Comparison of ENCODE assay signal across 8 cellular contexts in genomic region chr2:636649-637405, GRCh38. TPM values are rescaled to one million over a fixed set of nuclear protein-coding genes. Genes with fewer than 3 reads are reported as not detected.
DNase-seq lines count a peak whose midpoint lies in the region; ATAC-seq and TF ChIP-seq lines count a peak whose summit lies in the region.

No MANE protein-coding gene starts in this region.

- H3K27ac ChIP-seq in lung (ENCODE audit: low read depth in 1 of 2, low read length in 1 of 2) = no peak overlapping the region

- DNase-seq in COLO829 (ENCODE audit: low spot score) (peak; percentile 65), NCI-H2029 (lab: John Stamatoyannopoulos, UW) (peak; percentile 24), dermis microvascular lymphatic vessel endothelial cell (ENCODE audit: low read depth in 2 of 2) (peak; percentile 26 to 56), lung (ENCODE audit: low spot score) (peak; percentile 72)
- DNase-seq in activated CD4-positive, alpha-beta T cell treated with anti-CD3 and anti-CD28 coated beads for 48 hours = peak; percentile 69
- DNase-seq in stimulated activated CD4-positive, alpha-beta T cell treated with anti-CD3 and anti-CD28 coated beads, TNF-alpha, amount 100 ng/mL, for 48 hours (ENCODE audit: low read depth in 3 of 3) = peak; percentile 16 to 41 (median 35)

- no peak overlapping the region for H3K4me3 ChIP-seq in lung

- TF ChIP-seq CTCF in lung (IDR thresholded peaks at IDR 0.05; ENCODE audit: control extremely low read depth, extremely low read depth) = peak; percentile 75

- peaks cover 3% of the 10 kb centered on the region for H3K27me3 ChIP-seq in lung (ENCODE audit: control insufficient read depth, insufficient read depth)

- WGBS in lung, 2 donors = 16 to 20% methylated on average over 56 of the region's 56 CpGs

- ATAC-seq in GM21528 (IDR thresholded peaks at IDR 0.05; ENCODE audit: low FRiP score, unreplicated experiment) (peak; percentile 69), lung (ENCODE audit: insufficient read depth, low FRiP score) (peak; percentile 90), HG03045 (IDR thresholded peaks at IDR 0.05; ENCODE audit: unreplicated experiment) (no peak)

- no peaks in the 10 kb centered on the region for H3K36me3 ChIP-seq in lung (ENCODE audit: control insufficient read depth in 2 of 2, insufficient read depth in 2 of 2, low read length in 2 of 2)

- peaks cover 0 to 7% of the 10 kb centered on the region in 2 donors for H3K4me1 ChIP-seq in lung (ENCODE audit: control insufficient read depth in 2 of 2, insufficient read depth in 2 of 2, low read length in 2 of 2)

- H3K9me3 ChIP-seq in lung (ENCODE audit: control insufficient read depth in 2 of 2, insufficient read depth in 1 of 2, low read length in 1 of 2) = peaks cover 0 to 4% of the 10 kb centered on the region in 2 donors

RNA-seq across cellular contexts. Expression of gene TMEM18, which starts 40.4 kb away (rescaled TPM):
- total RNA-seq in dermis microvascular lymphatic vessel endothelial cell (8.5 and 10.7 TPM in 2 replicates), lung (10 to 100 TPM; 20.0 to 22.8 TPM)
- polyA plus RNA-seq in lung = 10 to 100 TPM; 19.5 to 36.0 TPM
